Comparison of ENCODE assay signal across 19 cellular contexts in genomic region chr5:104751969-104752368, GRCh38.
DNase-seq lines count a peak whose midpoint lies in the region; ATAC-seq, FAIRE-seq and TF ChIP-seq lines count a peak whose summit lies in the region.
"Had no signal": no experiment of that assay in that cellular context is flagged by ENCODE, and none has a peak within 500 bp of the region (broad histone marks: within the 10 kb centered on the region; RNA-seq: fewer than 3 reads in every experiment).

No MANE protein-coding gene starts in this region.

- H3K9me3 Mint-ChIP-seq in activated naive CD4-positive, alpha-beta T cell treated with anti-CD3 and anti-CD28 coated beads for 36 hours, result peaks cover 7% of the 10 kb centered on the region

- H3K4me1 ChIP-seq in adipocyte (ENCODE audit: control insufficient read depth, insufficient read depth, low read length) (no peaks in the 10 kb centered on the region), pancreas (no peaks in the 10 kb centered on the region)
- H3K4me1 ChIP-seq: Caco-2, HAP-1 had no signal

- peaks cover 1% of the 10 kb centered on the region for H3K9me3 ChIP-seq in adipocyte (ENCODE audit: control insufficient read depth, low read length)
- no peaks in the 10 kb centered on the region for H3K9me3 ChIP-seq in pancreas
- H3K9me3 ChIP-seq: Caco-2 had no signal

- TF ChIP-seq CTCF in pancreas (IDR thresholded peaks at IDR 0.05), result no peak

- no peak overlapping the region for H3K4me3 Mint-ChIP-seq in activated naive CD4-positive, alpha-beta T cell treated with anti-CD3 and anti-CD28 coated beads for 36 hours
- H3K4me3 Mint-ChIP-seq: B cell; CD4-positive, CD25-positive, alpha-beta regulatory T cell; CD8-positive, alpha-beta T cell; HFFc6 had no signal

- H3K27me3 ChIP-seq in adipocyte (replicated peaks; ENCODE audit: control insufficient read depth, insufficient read depth, low read length) (no peaks in the 10 kb centered on the region), pancreas (no peaks in the 10 kb centered on the region)
- H3K27me3 ChIP-seq: BLaER1 had no signal

- H3K27me3 Mint-ChIP-seq in activated naive CD4-positive, alpha-beta T cell treated with anti-CD3 and anti-CD28 coated beads for 36 hours (ENCODE audit: low read depth), result no peaks in the 10 kb centered on the region
- H3K27me3 Mint-ChIP-seq: B cell; CD4-positive, CD25-positive, alpha-beta regulatory T cell had no signal

- 62 to 85% methylated on average over 1 of the region's 1 CpG for WGBS in pancreas, 2 donors

- H3K4me3 ChIP-seq in adipocyte (ENCODE audit: low read length), result no peak overlapping the region
- no peak overlapping the region for H3K4me3 ChIP-seq in pancreas
- H3K4me3 ChIP-seq: BLaER1, HAP-1 had no signal

- no peak overlapping the region for H3K27ac ChIP-seq in pancreas
- H3K27ac ChIP-seq: BLaER1, C4-2B had no signal

- ATAC-seq in GM18868 (IDR thresholded peaks at IDR 0.05; ENCODE audit: unreplicated experiment), result peak; percentile 66
- no peak for ATAC-seq in pancreas
- ATAC-seq: CD8-positive, alpha-beta T cell had no signal

- no peak overlapping the region for H3K9ac ChIP-seq in adipocyte (ENCODE audit: low read length)
- H3K9ac ChIP-seq: BLaER1 had no signal

- H3K36me3 ChIP-seq in adipocyte (ENCODE audit: control insufficient read depth, insufficient read depth, low read length, severe bottlenecking), result no peaks in the 10 kb centered on the region
- no peaks in the 10 kb centered on the region for H3K36me3 ChIP-seq in pancreas
- H3K36me3 ChIP-seq: BLaER1, HAP-1 had no signal

- H3K27ac Mint-ChIP-seq in activated naive CD4-positive, alpha-beta T cell treated with anti-CD3 and anti-CD28 coated beads for 36 hours, result no peak overlapping the region
- H3K27ac Mint-ChIP-seq: B cell; CD4-positive, CD25-positive, alpha-beta regulatory T cell; CD8-positive, alpha-beta T cell; HFFc6 had no signal

- H3K36me3 Mint-ChIP-seq in activated naive CD4-positive, alpha-beta T cell treated with anti-CD3 and anti-CD28 coated beads for 36 hours (ENCODE audit: low read depth), result no peaks in the 10 kb centered on the region
- H3K36me3 Mint-ChIP-seq: CD4-positive, CD25-positive, alpha-beta regulatory T cell; CD8-positive, alpha-beta T cell had no signal

- no peak for FAIRE-seq in pancreas (lab: Jason Lieb, UNC)
- FAIRE-seq: G401.6, H54 had no signal

- DNase-seq in adipocyte (ENCODE audit: low read depth), result peak; percentile 66
- DNase-seq in dedifferentiated amniotic fluid mesenchymal stem cell (ENCODE audit: extremely low spot score), result peak; percentile 35
- no peak for DNase-seq in activated naive CD4-positive, alpha-beta T cell treated with anti-CD3 and anti-CD28 coated beads for 36 hours
- no peak for DNase-seq in stimulated activated CD4-positive, alpha-beta T cell treated with anti-CD3 and anti-CD28 coated beads, Interleukin-4, amount 100 ng/mL, for 1 hour
- no peak for DNase-seq in pancreas
- DNase-seq: Caco-2; CD4-positive, CD25-positive, alpha-beta regulatory T cell; CD8-positive, alpha-beta T cell; DMS153; DND-41; GOT3; HFFc6 had no signal

- CTCF ChIA-PET in activated naive CD4-positive, alpha-beta T cell treated with anti-CD3 and anti-CD28 coated beads for 36 hours (lab: Charles Lee), result no interaction called here

- intact Hi-C loops in activated naive CD4-positive, alpha-beta T cell treated with anti-CD3 and anti-CD28 coated beads for 36 hours (cut with micrococcal nuclease), result no loop called here
- intact Hi-C loops in pancreas (cut with DNase I), result no loop called here

- H3K4me1 Mint-ChIP-seq in activated naive CD4-positive, alpha-beta T cell treated with anti-CD3 and anti-CD28 coated beads for 36 hours (ENCODE audit: low read depth), result no peaks in the 10 kb centered on the region
- H3K4me1 Mint-ChIP-seq: B cell; CD4-positive, CD25-positive, alpha-beta regulatory T cell had no signal

Comparison
In these comparisons a context has a peak if more than half of its experiments do, and no peak if none do; other contexts are left out.
1. DNase-seq: peak in adipocyte (single experiment) and dedifferentiated amniotic fluid mesenchymal stem cell (single experiment); none in activated naive CD4-positive, alpha-beta T cell treated with anti-CD3 and anti-CD28 coated beads for 36 hours (single experiment), stimulated activated CD4-positive, alpha-beta T cell treated with anti-CD3 and anti-CD28 coated beads, Interleukin-4, amount 100 ng/mL, for 1 hour (single experiment) and pancreas (0 of 6).